ENCODE assay signal across 1 cellular context in genomic region chr2:8525582-8526402, GRCh38.
TF ChIP-seq lines count a peak whose summit lies in the region.

No MANE protein-coding gene starts in this region.

TF ChIP-seq in HepG2, 621 proteins besides CTCF, POLR2A, EP300 and RAD21 (continued from another document and continues in another):
- TF ChIP-seq TFDP1 (CRISPR knock-in tag; IDR thresholded peaks at IDR 0.05; ENCODE audit: borderline replicate concordance) (no peak), ZNF225 (CRISPR knock-in tag; IDR thresholded peaks at IDR 0.05) (peak; percentile 76; the same call in 1 of the 2 replicates), HMG20B (CRISPR knock-in tag; conservative IDR thresholded peaks at IDR 0.05) (peak; percentile 47; the same call in 1 of the 2 replicates), ZFX (CRISPR knock-in tag; IDR thresholded peaks at IDR 0.05; ENCODE audit: low read depth) (peak; percentile 71), HOMEZ (CRISPR knock-in tag; IDR thresholded peaks at IDR 0.05; ENCODE audit: low read depth) (peak; percentile 66; the same call in 1 of the 2 replicates), CHCHD3 (CRISPR knock-in tag; IDR thresholded peaks at IDR 0.05) (no peak), SMAD9 (CRISPR knock-in tag; IDR thresholded peaks at IDR 0.05) (no peak), RFX3 (CRISPR knock-in tag; IDR thresholded peaks at IDR 0.05) (no peak), ZNF879 (CRISPR knock-in tag; IDR thresholded peaks at IDR 0.05) (0 out of 2 replicates have a peak, but pooled peaks have one; percentile 69), KDM4B (CRISPR knock-in tag; IDR thresholded peaks at IDR 0.05) (0 out of 2 replicates have a peak, but pooled peaks have one; percentile 54), SYNCRIP (IDR thresholded peaks at IDR 0.05; ENCODE audit: insufficient read depth, low read depth, low read length) (no peak), ZFP36 (IDR thresholded peaks at IDR 0.05; ENCODE audit: borderline replicate concordance, low read depth, low read length, partially characterized antibody) (no peak), MYC (CRISPR knock-in tag; IDR thresholded peaks at IDR 0.05; ENCODE audit: borderline replicate concordance) (peak; percentile 84), ZFP41 (CRISPR knock-in tag; IDR thresholded peaks at IDR 0.05; ENCODE audit: borderline replicate concordance) (0 out of 2 replicates have a peak, but pooled peaks have one; percentile 67), RFXANK (CRISPR knock-in tag; IDR thresholded peaks at IDR 0.05) (peak; percentile 92), ZSCAN29 (CRISPR knock-in tag; conservative IDR thresholded peaks at IDR 0.05) (peak; percentile 62; the same call in 1 of the 2 replicates), MIXL1 (CRISPR knock-in tag; IDR thresholded peaks at IDR 0.05) (0 out of 2 replicates have a peak, but pooled peaks have one; percentile 17), MEF2D (CRISPR knock-in tag; IDR thresholded peaks at IDR 0.05) (peak; percentile 76; the same call in 1 of the 2 replicates), HNF1A (IDR thresholded peaks at IDR 0.05; ENCODE audit: low read depth) (no peak), HNF1A (CRISPR knock-in tag; IDR thresholded peaks at IDR 0.05; ENCODE audit: borderline replicate concordance) (peak; percentile 49; the same call in 1 of the 2 replicates), AKAP8 (CRISPR knock-in tag; IDR thresholded peaks at IDR 0.05) (peak; percentile 71; the same call in 1 of the 2 replicates), ASH2L (IDR thresholded peaks at IDR 0.05; ENCODE audit: insufficient read length, low read depth, low read length) (peak; percentile 65), ZSCAN5A (CRISPR knock-in tag; IDR thresholded peaks at IDR 0.05; ENCODE audit: borderline replicate concordance) (no peak; the same call in 1 of the 2 replicates), RAD51 (IDR thresholded peaks at IDR 0.05; ENCODE audit: borderline replicate concordance) (no peak), PITX1 (CRISPR knock-in tag; IDR thresholded peaks at IDR 0.05) (peak; percentile 27), RNF219 (CRISPR knock-in tag; IDR thresholded peaks at IDR 0.05) (no peak), ZNF354B (CRISPR knock-in tag; IDR thresholded peaks at IDR 0.05) (no peak), TFDP2 (CRISPR knock-in tag; IDR thresholded peaks at IDR 0.05) (peak; percentile 69), EZH2 (conservative IDR thresholded peaks at IDR 0.05; ENCODE audit: low read depth, low read length) (no peak), MAFK (conservative IDR thresholded peaks at IDR 0.05 in 1 of 2, IDR thresholded peaks at IDR 0.05 in 1 of 2; ENCODE audit: low read length in 2 of 2) (no peak), MED1 (CRISPR knock-in tag; IDR thresholded peaks at IDR 0.05) (peak; percentile 85), RARA (CRISPR knock-in tag; IDR thresholded peaks at IDR 0.05) (peak; percentile 62; the same call in 1 of the 2 replicates), ZBTB8A (CRISPR knock-in tag; IDR thresholded peaks at IDR 0.05; ENCODE audit: borderline replicate concordance, low read depth) (no peak), ZNF784 (CRISPR knock-in tag; IDR thresholded peaks at IDR 0.05; ENCODE audit: borderline replicate concordance) (peak; percentile 57; the same call in 1 of the 2 replicates), ZSCAN31 (CRISPR knock-in tag; IDR thresholded peaks at IDR 0.05; ENCODE audit: low read depth) (peak; percentile 72; the same call in 1 of the 2 replicates), RARG (CRISPR knock-in tag; IDR thresholded peaks at IDR 0.05; ENCODE audit: low read depth) (no peak), ZNF747 (CRISPR knock-in tag; IDR thresholded peaks at IDR 0.05; ENCODE audit: borderline replicate concordance) (peak; percentile 75; the same call in 1 of the 2 replicates), BORCS8-MEF2B (CRISPR knock-in tag; IDR thresholded peaks at IDR 0.05) (peak; percentile 59; the same call in 1 of the 2 replicates), SCMH1 (CRISPR knock-in tag; IDR thresholded peaks at IDR 0.05; ENCODE audit: borderline replicate concordance) (no peak), KAT8 (CRISPR knock-in tag; IDR thresholded peaks at IDR 0.05) (peak; percentile 80), ZNF343 (CRISPR knock-in tag; IDR thresholded peaks at IDR 0.05) (no peak), STAT5B (CRISPR knock-in tag; IDR thresholded peaks at IDR 0.05) (no peak), DNMT1 (CRISPR knock-in tag; IDR thresholded peaks at IDR 0.05) (no peak), KAT7 (CRISPR knock-in tag; IDR thresholded peaks at IDR 0.05; ENCODE audit: borderline replicate concordance) (peak; percentile 79; the same call in 1 of the 2 replicates), RFX1 (IDR thresholded peaks at IDR 0.05) (no peak), FOXP1 (IDR thresholded peaks at IDR 0.05) (no peak), FOXP1 (CRISPR knock-in tag; IDR thresholded peaks at IDR 0.05) (0 out of 2 replicates have a peak, but pooled peaks have one; percentile 9), ZNF598 (CRISPR knock-in tag; IDR thresholded peaks at IDR 0.05; ENCODE audit: borderline replicate concordance) (peak; percentile 95; the same call in 1 of the 2 replicates), ZNF605 (CRISPR knock-in tag; IDR thresholded peaks at IDR 0.05) (peak; percentile 52; the same call in 1 of the 2 replicates), SMAD3 (CRISPR knock-in tag; IDR thresholded peaks at IDR 0.05) (peak; percentile 88; the same call in 1 of the 2 replicates), E2F5 (CRISPR knock-in tag; conservative IDR thresholded peaks at IDR 0.05) (no peak), THAP9 (CRISPR knock-in tag; IDR thresholded peaks at IDR 0.05; ENCODE audit: borderline replicate concordance) (peak; percentile 84), ZSCAN25 (CRISPR knock-in tag; IDR thresholded peaks at IDR 0.05) (peak; percentile 65; the same call in 1 of the 2 replicates), IRX3 (CRISPR knock-in tag; IDR thresholded peaks at IDR 0.05; ENCODE audit: borderline replicate concordance, low read depth) (0 out of 2 replicates have a peak, but pooled peaks have one; percentile 27)
